ENCODE assay signal across 16 cellular contexts in genomic region chr1:10830961-10831669, GRCh38. TPM values are rescaled to one million over a fixed set of nuclear protein-coding genes. Genes with fewer than 3 reads are reported as not detected.
DNase-seq lines count a peak whose midpoint lies in the region; ATAC-seq and TF ChIP-seq lines count a peak whose summit lies in the region.
"Had no signal": no experiment of that assay in that cellular context is flagged by ENCODE, and none has a peak within 500 bp of the region (broad histone marks: within the 10 kb centered on the region; RNA-seq: fewer than 3 reads in every experiment).

No MANE protein-coding gene starts in this region.

- H3K27me3 ChIP-seq in H7 (ENCODE audit: control insufficient read depth, insufficient read depth, low read length) = 0 out of 2 replicates have a peak, but pooled peaks cover 2% of the 10 kb centered on the region
- H3K27me3 ChIP-seq: uterus had no signal

- TF ChIP-seq CTCF in omental fat pad (IDR thresholded peaks at IDR 0.05) (no peak), GM13977 (IDR thresholded peaks at IDR 0.05; ENCODE audit: extremely low read depth, insufficient read depth, missing control alignments) (no peak)

- DNase-seq in EH (ENCODE audit: low read depth) (peak; percentile 43), HT1080 (ENCODE audit: low read depth) (peak; percentile 17), amniotic epithelial cell (ENCODE audit: low read depth) (peak; percentile 5), omental fat pad (ENCODE audit: low spot score) (no peak), islet precursor cell (no peak), H7 (no peak), GM13977 (ENCODE audit: low spot score) (no peak)
- DNase-seq: activated CD4-positive, alpha-beta memory T cell treated with anti-CD3 and anti-CD28 coated beads for 36 hours; activated effector memory CD4-positive, alpha-beta T cell treated with anti-CD3 and anti-CD28 coated beads, Interleukin-2, amount 50 U/mL, for 16 hours; CD8-positive, alpha-beta T cell; dermis blood vessel endothelial cell; NCI-H526 treated with DMSO at 0.1 percent for 48 hours; SHP77; stimulated activated naive B cell treated with anti-CD40 and anti-IgM and Interleukin-4, amounts not matched to agents 10 μg/mL and 1 μg/mL and 100 μg/mL, for 72 hours; T1000; uterus had no signal

- in situ Hi-C loops in GM13977 (cut with MboI; ENCODE audit: low pct_unique_long_range_greater_than_20kb, low sequenced_read_pairs, unreplicated experiment) = no loop called here

- H3K4me3 ChIP-seq in H7 (ENCODE audit: insufficient read depth, low read depth, low read length) = no peak overlapping the region
- H3K4me3 ChIP-seq: uterus had no signal

- peak; percentile 30 for ATAC-seq in omental fat pad (ENCODE audit: low FRiP score)
- ATAC-seq: CD8-positive, alpha-beta T cell had no signal

- no peaks in the 10 kb centered on the region for H3K36me3 ChIP-seq in H7 (replicated peaks; ENCODE audit: control insufficient read depth, insufficient read depth, low read length)
- H3K36me3 ChIP-seq: uterus had no signal

RNA-seq across cellular contexts. Expression of gene CASZ1, which starts 34.7 kb away (rescaled TPM):
- total RNA-seq in HT1080 (2014; rRNA removed; shearing (Covaris generic)) = 1.2 and 1.7 TPM in 2 replicates
- polyA plus RNA-seq in HT1080 (2015; cell fraction: cytosol; rRNA removed) = 0.86 and 1.3 TPM in 2 replicates
- 2.1 and 3.4 TPM in 2 replicates for polyA plus RNA-seq in HT1080 (2015; cell fraction: nucleus; rRNA removed)
- 1 to 10 TPM; 2.5 to 7.9 (median 6.0) TPM for total RNA-seq in omental fat pad
- 4.8 and 5.0 TPM in 2 replicates for total RNA-seq in H7 (2014; rRNA removed; shearing (Covaris generic))

Comparison
In these comparisons a context has a peak if more than half of its experiments do, and no peak if none do; other contexts are left out.
1. DNase-seq: peak in EH (single experiment), HT1080 (single experiment) and amniotic epithelial cell (single experiment); none in omental fat pad (single experiment), islet precursor cell (single experiment), H7 (single experiment) and GM13977 (single experiment).